ENCODE assay signal across 3 cellular contexts in genomic region chr17:41801374-41802062, GRCh38.
TF ChIP-seq lines count a peak whose summit lies in the region.

No MANE protein-coding gene starts in this region.

TF ChIP-seq in IMR-90, 13 proteins besides CTCF, POLR2A, EP300 and RAD21:
- TF ChIP-seq SMC3 (IDR thresholded peaks at IDR 0.05; ENCODE audit: low read depth, low read length) (peak; percentile 99), RCOR1 (IDR thresholded peaks at IDR 0.05; ENCODE audit: insufficient replicate concordance, low read length) (peak; percentile 22), MAZ (IDR thresholded peaks at IDR 0.05; ENCODE audit: borderline replicate concordance, low read depth, low read length) (peak; percentile 59; the same call in 1 of the 2 replicates), MXI1 (IDR thresholded peaks at IDR 0.05; ENCODE audit: borderline replicate concordance, low read depth, low read length) (no peak), FOS (IDR thresholded peaks at IDR 0.05; ENCODE audit: low read depth, low read length) (no peak), USF2 (IDR thresholded peaks at IDR 0.05; ENCODE audit: low read depth, low read length) (no peak), MAFK (IDR thresholded peaks at IDR 0.05; ENCODE audit: low read depth, low read length) (no peak), CEBPB (IDR thresholded peaks at IDR 0.05; ENCODE audit: low read depth, low read length) (no peak), NFE2L2 (IDR thresholded peaks at IDR 0.05; ENCODE audit: low read depth, low read length) (no peak), ELK1 (IDR thresholded peaks at IDR 0.05; ENCODE audit: borderline replicate concordance, low read depth, low read length) (no peak), BHLHE40 (IDR thresholded peaks at IDR 0.05; ENCODE audit: low read depth, low read length) (no peak)

TF ChIP-seq in PFSK-1, 5 proteins besides CTCF, POLR2A, EP300 and RAD21:
- no peak for TF ChIP-seq FOXP2 (optimal IDR thresholded peaks at IDR 0.05; ENCODE audit: borderline replicate concordance, extremely low read depth, extremely low read length, insufficient read depth)
- no peak for TF ChIP-seq REST (IDR thresholded peaks at IDR 0.05; ENCODE audit: insufficient read depth in 1 of 2, low read depth in 2 of 2, low read length in 2 of 2)
- no peak for TF ChIP-seq SIN3A (IDR thresholded peaks at IDR 0.05; ENCODE audit: borderline replicate concordance, insufficient read depth, low read length)
- peak; percentile 13; the same call in 1 of the 2 replicates for TF ChIP-seq POLR2AphosphoS5 (IDR thresholded peaks at IDR 0.05; ENCODE audit: low read depth, low read length)
- peak; percentile 13; the same call in 1 of the 2 replicates for TF ChIP-seq TAF1 (IDR thresholded peaks at IDR 0.05; ENCODE audit: borderline replicate concordance, insufficient read depth, low read length)

TF ChIP-seq in neural cell, 6 proteins besides CTCF, POLR2A, EP300 and RAD21:
- TF ChIP-seq REST (IDR thresholded peaks at IDR 0.05; ENCODE audit: borderline replicate concordance) = peak; percentile 72
- TF ChIP-seq SMC3 (conservative IDR thresholded peaks at IDR 0.05; ENCODE audit: poor library complexity) = peak; percentile 91
- TF ChIP-seq EZH2 (IDR thresholded peaks at IDR 0.05; ENCODE audit: borderline replicate concordance, insufficient read depth, low read length, poor library complexity, severe bottlenecking) = no peak
- TF ChIP-seq MXI1 (conservative IDR thresholded peaks at IDR 0.05; ENCODE audit: poor library complexity, severe bottlenecking) = no peak
- no peak for TF ChIP-seq POLR2AphosphoS5 (IDR thresholded peaks at IDR 0.05)
- no peak for TF ChIP-seq TAF1 (IDR thresholded peaks at IDR 0.05; ENCODE audit: low read depth)
